Comparison of ENCODE assay signal across 15 cellular contexts in the genomic region with DNA sequence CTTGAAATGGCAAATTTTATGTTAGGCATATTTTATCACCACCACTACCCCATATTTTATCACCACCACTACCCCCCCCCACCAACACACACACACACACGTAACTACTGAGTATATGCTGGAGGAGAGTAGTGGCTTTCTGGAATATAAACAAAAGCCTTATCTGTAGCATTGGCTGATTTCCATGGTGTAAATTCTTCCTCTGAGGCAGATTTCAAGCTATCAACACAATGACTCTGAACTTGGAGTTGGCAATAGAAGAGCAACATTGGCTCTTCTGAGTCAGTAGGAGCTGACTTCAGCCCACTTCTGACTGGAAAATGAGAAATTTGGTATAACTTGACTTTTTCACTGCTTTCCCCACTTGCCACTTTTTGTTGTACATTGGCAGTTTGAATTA.
DNase-seq lines count a peak whose midpoint lies in the region; ATAC-seq and TF ChIP-seq lines count a peak whose summit lies in the region.
"Had no signal": no experiment of that assay in that cellular context is flagged by ENCODE, and none has a peak within 500 bp of the region (broad histone marks: within the 10 kb centered on the region; RNA-seq: fewer than 3 reads in every experiment).

No MANE protein-coding gene starts in this region.

- H3K9me3 Mint-ChIP-seq in activated T-helper 2 cell treated with anti-CD3 and anti-CD28 coated beads, Interferon-gamma antibody, Interleukin-2, Interleukin-4, amounts not matched to agents 10 μg/mL and 5 μg/mL and 100 μg/mL, durations not matched to agents 14 hours and 24 hours and 36 hours = no peaks in the 10 kb centered on the region
- H3K9me3 Mint-ChIP-seq: CD4-positive, alpha-beta T cell; GM23338; H9 had no signal

- DNase-seq in MG63 (peak; percentile 23), astrocyte of the hippocampus (ENCODE audit: low read depth, low spot score) (peak; percentile 57), fibroblast of villous mesenchyme (ENCODE audit: low read depth) (peak; percentile 41), SK-N-DZ (ENCODE audit: low spot score) (no peak)
- DNase-seq in activated T-helper 2 cell treated with anti-CD3 and anti-CD28 coated beads, Interferon-gamma antibody, Interleukin-2, Interleukin-4, amounts not matched to agents 10 μg/mL and 5 μg/mL and 100 μg/mL, durations not matched to agents 14 hours and 24 hours and 36 hours (ENCODE audit: low spot score) = no peak
- DNase-seq: C1 segment of cervical spinal cord; Calu3; CD4-positive, alpha-beta T cell; DMS79; EL; H9 had no signal

- no peak overlapping the region for H3K4me3 Mint-ChIP-seq in activated T-helper 2 cell treated with anti-CD3 and anti-CD28 coated beads, Interferon-gamma antibody, Interleukin-2, Interleukin-4, amounts not matched to agents 10 μg/mL and 5 μg/mL and 100 μg/mL, durations not matched to agents 14 hours and 24 hours and 36 hours (ENCODE audit: low read depth)
- H3K4me3 Mint-ChIP-seq: B cell; CD4-positive, alpha-beta T cell; GM23338; H9 had no signal

- no peaks in the 10 kb centered on the region for H3K36me3 Mint-ChIP-seq in activated T-helper 2 cell treated with anti-CD3 and anti-CD28 coated beads, Interferon-gamma antibody, Interleukin-2, Interleukin-4, amounts not matched to agents 10 μg/mL and 5 μg/mL and 100 μg/mL, durations not matched to agents 14 hours and 24 hours and 36 hours (ENCODE audit: low read depth)

- no peaks in the 10 kb centered on the region for H3K27me3 Mint-ChIP-seq in activated T-helper 2 cell treated with anti-CD3 and anti-CD28 coated beads, Interferon-gamma antibody, Interleukin-2, Interleukin-4, amounts not matched to agents 10 μg/mL and 5 μg/mL and 100 μg/mL, durations not matched to agents 14 hours and 24 hours and 36 hours (ENCODE audit: low read depth)

- no peak overlapping the region for H3K27ac Mint-ChIP-seq in activated T-helper 2 cell treated with anti-CD3 and anti-CD28 coated beads, Interferon-gamma antibody, Interleukin-2, Interleukin-4, amounts not matched to agents 10 μg/mL and 5 μg/mL and 100 μg/mL, durations not matched to agents 14 hours and 24 hours and 36 hours
- H3K27ac Mint-ChIP-seq: B cell; CD4-positive, alpha-beta T cell; GM23338; H9 had no signal

- H3K4me3 ChIP-seq in MG63 (no peak overlapping the region), fibroblast of villous mesenchyme (ENCODE audit: low read depth, low read length) (no peak overlapping the region)
- H3K4me3 ChIP-seq: GM23338 had no signal

- intact Hi-C loops in activated T-helper 2 cell treated with anti-CD3 and anti-CD28 coated beads, Interferon-gamma antibody, Interleukin-2, Interleukin-4, amounts not matched to agents 10 μg/mL and 5 μg/mL and 100 μg/mL, durations not matched to agents 14 hours and 24 hours and 36 hours (cut with micrococcal nuclease) = no loop called here

- H3K36me3 ChIP-seq in MG63 = no peaks in the 10 kb centered on the region

- no peaks in the 10 kb centered on the region for H3K9me3 ChIP-seq in MG63

- ATAC-seq in esophagus mucosa = no peak
- ATAC-seq in HG03460 (IDR thresholded peaks at IDR 0.05; ENCODE audit: unreplicated experiment) = no peak
- ATAC-seq: GM23338 had no signal

- H3K27me3 ChIP-seq in MG63 = no peaks in the 10 kb centered on the region

- no peaks in the 10 kb centered on the region for H3K4me1 Mint-ChIP-seq in activated T-helper 2 cell treated with anti-CD3 and anti-CD28 coated beads, Interferon-gamma antibody, Interleukin-2, Interleukin-4, amounts not matched to agents 10 μg/mL and 5 μg/mL and 100 μg/mL, durations not matched to agents 14 hours and 24 hours and 36 hours (ENCODE audit: low read depth)
- H3K4me1 Mint-ChIP-seq: B cell, GM23338 had no signal

- TF ChIP-seq CTCF in fibroblast of villous mesenchyme (IDR thresholded peaks at IDR 0.05; ENCODE audit: insufficient read depth, low read depth, low read length) = no peak

Comparison
In these comparisons a context has a peak if more than half of its experiments do, and no peak if none do; other contexts are left out.
1. DNase-seq: peak in MG63 (single experiment), astrocyte of the hippocampus (single experiment) and fibroblast of villous mesenchyme (single experiment); none in activated T-helper 2 cell treated with anti-CD3 and anti-CD28 coated beads, Interferon-gamma antibody, Interleukin-2, Interleukin-4, amounts not matched to agents 10 μg/mL and 5 μg/mL and 100 μg/mL, durations not matched to agents 14 hours and 24 hours and 36 hours (single experiment) and SK-N-DZ (single experiment).